ENCODE assay signal across 33 cellular contexts in genomic region chr6:18368277-18369105, GRCh38.
"Had no signal": no experiment of that assay in that cellular context is flagged by ENCODE, and none has a peak within 500 bp of the region (broad histone marks: within the 10 kb centered on the region; RNA-seq: fewer than 3 reads in every experiment).

No MANE protein-coding gene starts in this region.

- DNase-seq: activated CD4-positive, alpha-beta T cell treated with anti-CD3 and anti-CD28 coated beads for 1 hour; activated CD4-positive, alpha-beta T cell treated with anti-CD3 and anti-CD28 coated beads, Interleukin-2, amount 10 ng/mL, durations not matched to agents 24 days and 14 days; activated CD4-positive, alpha-beta T cell treated with anti-CD3 and anti-CD28 coated beads, Interleukin-2, amount 50 U/mL, for 4 hours; activated CD4-positive, CD25-positive, alpha-beta regulatory T cell; activated CD8-positive, alpha-beta T cell treated with anti-CD3 and anti-CD28 coated beads for 36 hours; activated effector memory CD4-positive, alpha-beta T cell treated with anti-CD3 and anti-CD28 coated beads, Interleukin-2, amount 50 U/mL, for 16 hours; activated naive CD4-positive, alpha-beta T cell; activated naive CD4-positive, alpha-beta T cell treated with anti-CD3 and anti-CD28 coated beads, Interleukin-2, amount 50 U/mL, for 16 hours; activated naive CD8-positive, alpha-beta T cell treated with anti-CD3 and anti-CD28 coated beads for 36 hours; activated T-cell treated with anti-CD3 and anti-CD28 coated beads, Interleukin-2, amount 50 U/mL, for 1 hour; activated T-cell treated with anti-CD3 and anti-CD28 coated beads, Interleukin-2, amount 50 U/mL, for 72 hours; amygdala; Kasumi-1; NCI-H1092 treated with DMSO at 0.1 percent for 48 hours; NCI-H1417; NCI-H146; NCI-H187; NCI-H2029 treated with DMSO at 0.1 percent for 48 hours; NCI-H2107; NCI-H2171; NCI-H2227 treated with DMSO at 0.1 percent for 48 hours; NCI-H446 treated with DMSO at 0.1 percent for 48 hours; NCI-H524; NCI-H69; Peyer's patch; RPMI8226; SW 1271; T1000; WERI-Rb-1 had no signal

- H3K4me1 ChIP-seq: ascending aorta, Peyer's patch had no signal

- H3K36me3 ChIP-seq: ascending aorta, cardiac muscle cell, Peyer's patch, WERI-Rb-1 had no signal

- H3K9me3 ChIP-seq: ascending aorta, Peyer's patch had no signal

- H3K9me3 Mint-ChIP-seq: activated CD8-positive, alpha-beta T cell treated with anti-CD3 and anti-CD28 coated beads for 36 hours; activated T-helper 17 cell treated with anti-CD3 and anti-CD28 coated beads, Interleukin-2, amount 50 U/mL, for 72 hours; central memory CD8-positive, alpha-beta T cell had no signal

- H3K27me3 Mint-ChIP-seq: activated naive CD8-positive, alpha-beta T cell treated with anti-CD3 and anti-CD28 coated beads for 36 hours had no signal

- H3K4me1 Mint-ChIP-seq: activated CD4-positive, alpha-beta T cell treated with anti-CD3 and anti-CD28 coated beads, Interleukin-2, amount 10 ng/mL, durations not matched to agents 24 days and 14 days; activated naive CD8-positive, alpha-beta T cell treated with anti-CD3 and anti-CD28 coated beads for 36 hours; activated T-helper 17 cell treated with anti-CD3 and anti-CD28 coated beads, Interleukin-2, amount 50 U/mL, for 72 hours; central memory CD8-positive, alpha-beta T cell had no signal

- ATAC-seq: activated CD8-positive, alpha-beta T cell treated with anti-CD3 and anti-CD28 coated beads for 36 hours; activated T-cell treated with anti-CD3 and anti-CD28 coated beads, Interleukin-2, amount 50 U/mL, for 72 hours; activated T-helper 17 cell treated with anti-CD3 and anti-CD28 coated beads, Interleukin-2, amount 50 U/mL, for 72 hours had no signal

- H3K27ac ChIP-seq: ascending aorta, cardiac muscle cell, Peyer's patch, WERI-Rb-1 had no signal

- H3K27ac Mint-ChIP-seq: activated CD4-positive, alpha-beta T cell treated with anti-CD3 and anti-CD28 coated beads, Interleukin-2, amount 10 ng/mL, durations not matched to agents 24 days and 14 days; activated CD8-positive, alpha-beta T cell treated with anti-CD3 and anti-CD28 coated beads for 36 hours; activated naive CD8-positive, alpha-beta T cell treated with anti-CD3 and anti-CD28 coated beads for 36 hours; activated T-cell treated with anti-CD3 and anti-CD28 coated beads, Interleukin-2, amount 50 U/mL, for 72 hours; activated T-helper 17 cell treated with anti-CD3 and anti-CD28 coated beads, Interleukin-2, amount 50 U/mL, for 72 hours had no signal

- H3K27me3 ChIP-seq: ascending aorta, cardiac muscle cell, Peyer's patch had no signal

- H3K4me3 Mint-ChIP-seq: activated CD4-positive, alpha-beta T cell treated with anti-CD3 and anti-CD28 coated beads, Interleukin-2, amount 10 ng/mL, durations not matched to agents 24 days and 14 days; activated CD8-positive, alpha-beta T cell treated with anti-CD3 and anti-CD28 coated beads for 36 hours; activated naive CD8-positive, alpha-beta T cell treated with anti-CD3 and anti-CD28 coated beads for 36 hours; activated T-cell treated with anti-CD3 and anti-CD28 coated beads, Interleukin-2, amount 50 U/mL, for 72 hours; activated T-helper 17 cell treated with anti-CD3 and anti-CD28 coated beads, Interleukin-2, amount 50 U/mL, for 72 hours; central memory CD8-positive, alpha-beta T cell had no signal

- H3K4me3 ChIP-seq: ascending aorta, cardiac muscle cell, Peyer's patch had no signal
